In the genomic region with DNA sequence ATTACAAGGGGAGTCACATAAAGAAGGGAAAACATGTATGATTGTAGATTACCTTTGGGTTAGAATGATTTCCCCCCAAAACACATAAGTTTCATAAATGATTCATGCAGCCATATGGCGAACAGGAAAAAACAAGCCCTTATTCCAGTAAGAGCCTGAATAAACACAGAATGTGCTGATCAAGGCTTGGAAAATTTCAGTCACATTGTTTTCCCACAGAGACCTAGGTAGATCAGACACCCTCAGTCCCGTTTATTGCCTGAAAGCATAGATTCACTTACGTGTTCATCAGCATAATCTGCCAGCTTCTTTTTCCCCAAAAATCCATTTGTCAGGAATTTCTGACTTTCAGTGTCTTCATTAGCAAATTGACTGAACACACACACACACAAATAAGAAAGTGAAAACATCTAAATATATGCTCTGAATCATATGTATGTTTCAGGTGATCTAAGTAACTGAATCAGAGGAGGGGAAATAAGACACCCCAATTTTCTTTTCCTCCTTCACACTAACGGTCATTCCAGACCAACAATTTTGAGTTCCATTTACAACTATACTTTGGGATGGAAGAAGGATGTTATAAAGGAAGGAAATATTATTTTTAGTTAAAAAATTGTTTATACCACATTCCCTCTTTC, we compare ENCODE assay signal across 15 cellular contexts. TPM values are rescaled to one million over a fixed set of nuclear protein-coding genes. Genes with fewer than 3 reads are reported as not detected.
DNase-seq lines count a peak whose midpoint lies in the region; ATAC-seq, FAIRE-seq and TF ChIP-seq lines count a peak whose summit lies in the region.
"Had no signal": no experiment of that assay in that cellular context is flagged by ENCODE, and none has a peak within 500 bp of the region (broad histone marks: within the 10 kb centered on the region; RNA-seq: fewer than 3 reads in every experiment).

No MANE protein-coding gene starts in this region.

- no peaks in the 10 kb centered on the region for H3F3A ChIP-seq in MM.1S (ENCODE audit: insufficient read depth, low read length)

- no peak for ATAC-seq in HepG2
- ATAC-seq in stimulated activated naive CD8-positive, alpha-beta T cell treated with anti-CD3 and anti-CD28 coated beads, Interleukin-15, Interleukin-2, amounts not matched to agents 100 U/mL and 50 U/mL, for 24 hours = no peak

- no peaks in the 10 kb centered on the region for H3K9me2 ChIP-seq in MM.1S (replicated peaks; ENCODE audit: insufficient read depth, low read length)

- no peak for FAIRE-seq in HepG2 (lab: Jason Lieb, UNC)

- H4K20me1 ChIP-seq in MM.1S (ENCODE audit: insufficient read depth, low read length) (no peaks in the 10 kb centered on the region), HepG2 (ENCODE audit: insufficient read depth, low read length) (no peaks in the 10 kb centered on the region)

- DNase-seq in AG10803 (ENCODE audit: low read depth) (peak; percentile 13), MM.1S (peak; percentile 10), choroid plexus epithelial cell (ENCODE audit: low read depth) (peak; percentile 79), HepG2 (ENCODE audit: low spot score) (no peak), HT-29 (ENCODE audit: low spot score) (no peak), H7 (no peak), NCI-H748 (lab: John Stamatoyannopoulos, UW; ENCODE audit: unreplicated experiment) (no peak)
- DNase-seq in stimulated activated naive CD8-positive, alpha-beta T cell treated with anti-CD3 and anti-CD28 coated beads, Interleukin-15, Interleukin-2, amounts not matched to agents 100 U/mL and 50 U/mL, for 24 hours = no peak
- DNase-seq: activated naive CD4-positive, alpha-beta T cell treated with anti-CD3 and anti-CD28 coated beads, Interleukin-2, amount 50 U/mL, for 16 hours; erythroblast; KG1; NCI-H2171 treated with DMSO at 0.1 percent for 48 hours; stimulated activated CD4-positive, alpha-beta T cell treated with anti-CD3 and anti-CD28 coated beads, Interleukin-15, amount 100 ng/mL, for 24 hours; stomach had no signal

- in situ Hi-C loops in HepG2 (cut with HindIII; ENCODE audit: extremely low pct_ligation_motif_present, low pct_unique_long_range_greater_than_20kb) = no loop called here

- H3K27me3 ChIP-seq in MM.1S (replicated peaks; ENCODE audit: insufficient read depth, low read length) (no peaks in the 10 kb centered on the region), HepG2 (ENCODE audit: control insufficient read depth in 1 of 2, insufficient read depth in 2 of 2, low read length in 2 of 2) (no peaks in the 10 kb centered on the region), H7 (ENCODE audit: control insufficient read depth, insufficient read depth, low read length) (no peaks in the 10 kb centered on the region)
- H3K27me3 ChIP-seq: stomach had no signal

- H3K4me1 ChIP-seq in MM.1S (ENCODE audit: low read length) (peaks cover 26% of the 10 kb centered on the region), HepG2 (ENCODE audit: insufficient read depth, low read length) (peaks cover 29% of the 10 kb centered on the region)

- no peak for TF ChIP-seq CTCF in AG10803 (conservative IDR thresholded peaks at IDR 0.05; ENCODE audit: low read length)
- no peak for TF ChIP-seq CTCF in MM.1S (IDR thresholded peaks at IDR 0.05; ENCODE audit: low read length)
- no peak for TF ChIP-seq CTCF in choroid plexus epithelial cell (conservative IDR thresholded peaks at IDR 0.05; ENCODE audit: low read depth, low read length)
- TF ChIP-seq CTCF in HepG2 (CRISPR knock-in tag; IDR thresholded peaks at IDR 0.05) = no peak

- 73% methylated on average over 4 of the region's 4 CpGs for WGBS in HepG2 (ENCODE audit: low lambda C conversion rate)

- H3K9me3 ChIP-seq in MM.1S (replicated peaks; ENCODE audit: insufficient read depth, low read length) = no peaks in the 10 kb centered on the region
- no peaks in the 10 kb centered on the region for H3K9me3 ChIP-seq in HepG2 (ENCODE audit: low read length)
- H3K9me3 ChIP-seq: stomach had no signal

- no peaks in the 10 kb centered on the region for H3K79me2 ChIP-seq in MM.1S (ENCODE audit: low read length)
- no peaks in the 10 kb centered on the region for H3K79me2 ChIP-seq in HepG2 (ENCODE audit: insufficient read depth, low read length)

- no TSS peak for BruUV-seq in HepG2 (replicated peaks; lab: Mats Ljungman, UMichigan)

- no peak overlapping the region for H3K27ac ChIP-seq in MM.1S (ENCODE audit: low read length)
- no peak overlapping the region for H3K27ac ChIP-seq in HepG2 (ENCODE audit: extremely low read length, insufficient read depth, low read length)
- H3K27ac ChIP-seq: stomach had no signal

- POLR2A ChIA-PET in HepG2 (lab: Yijun Ruan, JAX) = no interaction called here

- TF ChIP-seq EP300 in HepG2 (IDR thresholded peaks at IDR 0.05; ENCODE audit: low read depth in 2 of 2, low read length in 2 of 2) (peak in 1 of 2 experiments; percentile 76; a peak in 1 of 4 replicates), HepG2 (CRISPR knock-in tag; IDR thresholded peaks at IDR 0.05; ENCODE audit: borderline replicate concordance) (no peak)

- no peak for TF ChIP-seq POLR2A in HepG2 (IDR thresholded peaks at IDR 0.05; ENCODE audit: insufficient read depth in 1 of 2, low read depth in 2 of 2, low read length in 2 of 2)

- H3K36me3 ChIP-seq in MM.1S (replicated peaks; ENCODE audit: insufficient read depth, low read length) (no peaks in the 10 kb centered on the region), HepG2 (replicated peaks in 1 of 2; ENCODE audit: control insufficient read depth in 1 of 2, insufficient read depth in 2 of 2, low read length in 2 of 2) (no peaks in the 10 kb centered on the region), H7 (replicated peaks; ENCODE audit: control insufficient read depth, insufficient read depth, low read length) (no peaks in the 10 kb centered on the region)
- H3K36me3 ChIP-seq: stomach had no signal

- H2AFZ ChIP-seq in MM.1S (ENCODE audit: low read length) (no peak overlapping the region), HepG2 (ENCODE audit: low read length) (no peak overlapping the region)

- H3K9ac ChIP-seq in MM.1S (ENCODE audit: low read length) (no peak overlapping the region), HepG2 (ENCODE audit: insufficient read depth, low read depth, low read length) (no peak overlapping the region)

- H3K4me2 ChIP-seq in MM.1S (ENCODE audit: low read depth, low read length) (0 out of 2 replicates have a peak overlapping the region, but pooled peaks have one; percentile 2), HepG2 (ENCODE audit: low read depth, low read length) (no peak overlapping the region)

- CTCF ChIA-PET in HepG2 (lab: Yijun Ruan, JAX; ENCODE audit: low intra/inter-chr PET ratio, low total read pairs) = no interaction called here

- no peak overlapping the region for H3K4me3 ChIP-seq in AG10803 (ENCODE audit: low read length)
- H3K4me3 ChIP-seq in MM.1S (ENCODE audit: low read length) = no peak overlapping the region
- no peak overlapping the region for H3K4me3 ChIP-seq in choroid plexus epithelial cell (ENCODE audit: low read depth, low read length)
- no peak overlapping the region for H3K4me3 ChIP-seq in HepG2 (replicated peaks in 1 of 3; ENCODE audit: insufficient read depth in 1 of 3, low read depth in 2 of 3, low read length in 3 of 3)
- no peak overlapping the region for H3K4me3 ChIP-seq in H7 (ENCODE audit: insufficient read depth, low read depth, low read length)
- H3K4me3 ChIP-seq: stomach had no signal

- TF ChIP-seq RAD21 in HepG2 (CRISPR knock-in tag; IDR thresholded peaks at IDR 0.05) = no peak

- intact Hi-C loops in HepG2 (cut with micrococcal nuclease; ENCODE audit: unreplicated experiment) = no loop called here

TF ChIP-seq in HepG2, 621 proteins besides CTCF, POLR2A, EP300 and RAD21 (continues in another document):
- TF ChIP-seq, protein P1, sequence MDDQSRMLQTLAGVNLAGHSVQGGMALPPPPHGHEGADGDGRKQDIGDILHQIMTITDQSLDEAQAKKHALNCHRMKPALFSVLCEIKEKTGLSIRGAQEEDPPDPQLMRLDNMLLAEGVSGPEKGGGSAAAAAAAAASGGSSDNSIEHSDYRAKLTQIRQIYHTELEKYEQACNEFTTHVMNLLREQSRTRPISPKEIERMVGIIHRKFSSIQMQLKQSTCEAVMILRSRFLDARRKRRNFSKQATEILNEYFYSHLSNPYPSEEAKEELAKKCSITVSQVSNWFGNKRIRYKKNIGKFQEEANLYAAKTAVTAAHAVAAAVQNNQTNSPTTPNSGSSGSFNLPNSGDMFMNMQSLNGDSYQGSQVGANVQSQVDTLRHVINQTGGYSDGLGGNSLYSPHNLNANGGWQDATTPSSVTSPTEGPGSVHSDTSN (CRISPR knock-in tag; IDR thresholded peaks at IDR 0.05; ENCODE audit: borderline replicate concordance) = no peak

RNA-seq across cellular contexts. Expression of a gene that starts 37.4 kb away (rescaled TPM):
- total RNA-seq in HepG2 (2016; rRNA removed; fragmentation: Illumina TruSeq; extraction: Trizol) = 2.8 and 3.5 TPM in 2 replicates
- total RNA-seq in HepG2 (2016; cell fraction: cytosol; rRNA removed; fragmentation: Illumina TruSeq; extraction: Trizol; ENCODE audit: low read depth) = 0.61 and 0.62 TPM in 2 replicates
- 3.2 TPM in 2 replicates for total RNA-seq in HepG2 (2016; cell fraction: insoluble cytoplasmic fraction; rRNA removed; fragmentation: Illumina TruSeq; extraction: Trizol)
- 2.4 and 2.6 TPM in 2 replicates for total RNA-seq in HepG2 (2016; cell fraction: membrane; rRNA removed; fragmentation: Illumina TruSeq; extraction: Trizol)
- total RNA-seq in HepG2 (2016; cell fraction: nucleus; rRNA removed; fragmentation: Illumina TruSeq; extraction: Trizol) = 2.5 and 2.9 TPM in 2 replicates
- polyA plus RNA-seq in HepG2 (2011; rRNA removed) = 5.0 and 5.2 TPM in 2 replicates
- 2.2 and 5.0 TPM in 2 replicates for polyA plus RNA-seq in HepG2 (2011; cell fraction: cytosol; rRNA removed)
- polyA plus RNA-seq in HepG2 (2011; cell fraction: nucleus; rRNA removed) = 3.0 and 5.8 TPM in 2 replicates
- 17.1 and 20.4 TPM in 2 replicates for polyA plus RNA-seq in HepG2 (2012)
- polyA plus RNA-seq in HepG2 (2016; cell fraction: cytosol; fragmentation: Illumina TruSeq; extraction: Trizol; ENCODE audit: low read depth) = 0.35 TPM in 2 replicates
- 2.7 and 3.2 TPM in 2 replicates for polyA plus RNA-seq in HepG2 (2016; cell fraction: insoluble cytoplasmic fraction; fragmentation: Illumina TruSeq; extraction: Trizol; ENCODE audit: low read depth)
- 1.3 and 1.4 TPM in 2 replicates for polyA plus RNA-seq in HepG2 (2016; cell fraction: membrane; fragmentation: Illumina TruSeq; extraction: Trizol; ENCODE audit: low read depth)
- polyA plus RNA-seq in HepG2 (2016; cell fraction: nucleus; fragmentation: Illumina TruSeq; extraction: Trizol; ENCODE audit: insufficient read depth, low read depth) = 3.6 and 3.8 TPM in 2 replicates
- 5.5 TPM in 1 of 2 replicates, not detected in the other for polyA minus RNA-seq in HepG2 (2011; rRNA and poly(A)+ RNA removed; ENCODE audit: low replicate concordance)
- 3.0 and 5.9 TPM in 2 replicates for polyA minus RNA-seq in HepG2 (2011; cell fraction: cytosol; rRNA and poly(A)+ RNA removed)
- polyA minus RNA-seq in HepG2 (2011; cell fraction: nucleus; rRNA and poly(A)+ RNA removed) = 3.0 and 6.1 TPM in 2 replicates
- 0.08 and 3.3 TPM in 2 replicates for total RNA-seq in HT-29 (2014; rRNA removed; shearing (Covaris generic))
- total RNA-seq in H7 (2014; rRNA removed; shearing (Covaris generic)) = 0.62 and 1.3 TPM in 2 replicates
- total RNA-seq: T-helper 2 cell treated with Interferon-gamma antibody and Interleukin-4, amounts not matched to agents 100 ng/mL and 5 ng/mL, for 36 hours had no signal

Comparison
In these comparisons a context has a peak if more than half of its experiments do, and no peak if none do; other contexts are left out.
1. DNase-seq: peak in AG10803 (single experiment), MM.1S (single experiment) and choroid plexus epithelial cell (single experiment); none in HepG2 (single experiment), stimulated activated naive CD8-positive, alpha-beta T cell treated with anti-CD3 and anti-CD28 coated beads, Interleukin-15, Interleukin-2, amounts not matched to agents 100 U/mL and 50 U/mL, for 24 hours (single experiment), HT-29 (single experiment), H7 (single experiment) and NCI-H748 (single experiment).